In genomic region chr3:66487475-66487874, GRCh38 we compare ENCODE assay signal across 1 cellular context.
TF ChIP-seq lines count a peak whose summit lies in the region.

No MANE protein-coding gene starts in this region.

TF ChIP-seq in HepG2, 621 proteins besides CTCF, POLR2A, EP300 and RAD21 (continued from another document):
- TF ChIP-seq ZNF101 (CRISPR knock-in tag; IDR thresholded peaks at IDR 0.05; ENCODE audit: borderline replicate concordance, low read depth) = no peak
- TF ChIP-seq HNF4A (CRISPR knock-in tag; IDR thresholded peaks at IDR 0.05) = no peak
- TF ChIP-seq ZNF660 (CRISPR knock-in tag; IDR thresholded peaks at IDR 0.05; ENCODE audit: borderline replicate concordance, low read depth) = no peak
- TF ChIP-seq ZNF441 (CRISPR knock-in tag; IDR thresholded peaks at IDR 0.05; ENCODE audit: borderline replicate concordance) = no peak
- no peak for TF ChIP-seq MTERF4 (CRISPR knock-in tag; IDR thresholded peaks at IDR 0.05)
- no peak for TF ChIP-seq NONO (IDR thresholded peaks at IDR 0.05)
- TF ChIP-seq NONO (CRISPR knock-in tag; conservative IDR thresholded peaks at IDR 0.05) = no peak
- no peak for TF ChIP-seq RERE (CRISPR knock-in tag; IDR thresholded peaks at IDR 0.05; ENCODE audit: low read depth)
- no peak for TF ChIP-seq DRAP1 (CRISPR knock-in tag; IDR thresholded peaks at IDR 0.05)
- TF ChIP-seq BRD4 (CRISPR knock-in tag; IDR thresholded peaks at IDR 0.05) = no peak
- TF ChIP-seq BORCS8-MEF2B (CRISPR knock-in tag; IDR thresholded peaks at IDR 0.05) = no peak
- no peak for TF ChIP-seq HNRNPUL1 (IDR thresholded peaks at IDR 0.05; ENCODE audit: low read depth, low read length)
- no peak for TF ChIP-seq PRMT3 (CRISPR knock-in tag; IDR thresholded peaks at IDR 0.05; ENCODE audit: borderline replicate concordance, low read depth)
- TF ChIP-seq ZKSCAN5 (CRISPR knock-in tag; IDR thresholded peaks at IDR 0.05) = no peak
